ENCODE assay signal across 10 cellular contexts in genomic region chr12:6363010-6363329, GRCh38. TPM values are rescaled to one million over a fixed set of nuclear protein-coding genes. Genes with fewer than 3 reads are reported as not detected.
DNase-seq lines count a peak whose midpoint lies in the region; ATAC-seq and TF ChIP-seq lines count a peak whose summit lies in the region.
"Had no signal": no experiment of that assay in that cellular context is flagged by ENCODE, and none has a peak within 500 bp of the region (broad histone marks: within the 10 kb centered on the region; RNA-seq: fewer than 3 reads in every experiment).

No MANE protein-coding gene starts in this region.

- CTCF ChIA-PET in SK-N-SH (lab: Yijun Ruan, JAX), result interaction anchor here (1.1 kb wide), 1 partner anchor 324 kb away, joined by 3 read pairs; no protein-coding TSS in a partner anchor

- H2BK15ac ChIP-seq in H9 (ENCODE audit: low read depth, low read length), result no peak overlapping the region

- H4K20me1 ChIP-seq in SK-N-SH (ENCODE audit: insufficient read depth), result no peaks in the 10 kb centered on the region
- no peaks in the 10 kb centered on the region for H4K20me1 ChIP-seq in SU-DHL-6 (ENCODE audit: low read depth, low read length)
- H4K20me1 ChIP-seq in H9 (ENCODE audit: control insufficient read depth, insufficient read depth, insufficient read length), result no peaks in the 10 kb centered on the region

- H3K23ac ChIP-seq in H9 (ENCODE audit: insufficient read length, low read depth, low read length), result no peak overlapping the region

- H3K9me3 ChIP-seq in SK-N-SH (no peaks in the 10 kb centered on the region), SU-DHL-6 (ENCODE audit: insufficient read depth, low read length) (no peaks in the 10 kb centered on the region), H9 (ENCODE audit: control insufficient read depth, low read depth, low read length) (no peaks in the 10 kb centered on the region)
- H3K9me3 ChIP-seq: MG63 had no signal

- no peaks in the 10 kb centered on the region for H3K9me2 ChIP-seq in SK-N-SH
- H3K9me2 ChIP-seq in SU-DHL-6 (replicated peaks; ENCODE audit: insufficient read depth, low read length), result no peaks in the 10 kb centered on the region

- H3K18ac ChIP-seq in H9 (ENCODE audit: insufficient read length, low read depth, low read length), result no peak overlapping the region

- ATAC-seq in SK-N-SH treated with all-trans-retinoic acid at 6 μM for 48 hours, result no peak
- no peak for ATAC-seq in stimulated activated effector memory CD8-positive, alpha-beta T cell treated with anti-CD3 and anti-CD28 coated beads, Interleukin-12 subunit alpha, Interleukin-12 subunit beta, amount 100 ng/mL, for 72 hours

- H3K27me3 ChIP-seq in SK-N-SH (ENCODE audit: insufficient read depth) (no peaks in the 10 kb centered on the region), SU-DHL-6 (ENCODE audit: low read length) (no peaks in the 10 kb centered on the region), H9 (ENCODE audit: insufficient read depth, low read length) (no peaks in the 10 kb centered on the region)
- H3K27me3 ChIP-seq: MG63 had no signal

- no peak overlapping the region for H3K27ac ChIP-seq in SK-N-SH (ENCODE audit: low read depth in 2 of 2, low read length in 1 of 2)
- no peak overlapping the region for H3K27ac ChIP-seq in SU-DHL-6 (ENCODE audit: low read depth, low read length)
- H3K27ac ChIP-seq in H9 (ENCODE audit: insufficient read length, low read depth, low read length), result no peak overlapping the region

- no peaks in the 10 kb centered on the region for H3K79me2 ChIP-seq in SK-N-SH (ENCODE audit: insufficient read depth)
- H3K79me2 ChIP-seq in SU-DHL-6 (ENCODE audit: insufficient read depth, low read length), result no peaks in the 10 kb centered on the region
- peaks cover 2% of the 10 kb centered on the region; the same call in 1 of the 2 replicates for H3K79me2 ChIP-seq in H9 (ENCODE audit: insufficient read depth, low read length)

- no peak overlapping the region for H3K4ac ChIP-seq in H9 (ENCODE audit: low read depth, low read length)

- H3K4me3 ChIP-seq in SK-N-SH (ENCODE audit: low read depth in 2 of 2, low read length in 1 of 2) (no peak overlapping the region), SU-DHL-6 (ENCODE audit: insufficient read depth, low read length, poor library complexity, severe bottlenecking) (no peak overlapping the region)
- H3K4me3 ChIP-seq: MG63 had no signal

- H2BK12ac ChIP-seq in H9 (ENCODE audit: insufficient read length, low read depth, low read length), result no peak overlapping the region

- H3K79me1 ChIP-seq in H9 (ENCODE audit: insufficient read depth, low read depth, low read length, poor library complexity, severe bottlenecking), result no peaks in the 10 kb centered on the region

- TF ChIP-seq EP300 in SK-N-SH (IDR thresholded peaks at IDR 0.05; ENCODE audit: borderline replicate concordance in 1 of 2, low read depth in 1 of 2, low read length in 1 of 2), result no peak

- no peak overlapping the region for H4K8ac ChIP-seq in H9 (replicated peaks; ENCODE audit: insufficient read length, low read depth, low read length)

- H4K5ac ChIP-seq in H9 (ENCODE audit: insufficient read length, low read depth, low read length), result no peak overlapping the region

- H3K23me2 ChIP-seq in H9 (ENCODE audit: insufficient read length, low read depth, low read length, poor library complexity, severe bottlenecking), result peaks cover 4% of the 10 kb centered on the region

- H2AFZ ChIP-seq in SK-N-SH (ENCODE audit: low read depth), result peak overlapping the region; percentile 89; the same call in 1 of the 2 replicates
- H2AFZ ChIP-seq in SU-DHL-6 (ENCODE audit: low read depth, low read length, severe bottlenecking), result no peak overlapping the region
- no peak overlapping the region for H2AFZ ChIP-seq in H9 (ENCODE audit: low read length)

- no peak overlapping the region for H3K14ac ChIP-seq in H9 (ENCODE audit: insufficient read depth, low read length)

- H2BK120ac ChIP-seq in H9 (ENCODE audit: low read depth, low read length, poor library complexity, severe bottlenecking), result no peak overlapping the region

- no peak for TF ChIP-seq CTCF in SK-N-SH (IDR thresholded peaks at IDR 0.05)
- TF ChIP-seq CTCF in SU-DHL-6 (IDR thresholded peaks at IDR 0.05; ENCODE audit: insufficient read depth, low read length, poor library complexity, severe bottlenecking), result no peak
- no peak for TF ChIP-seq CTCF in H9 (conservative IDR thresholded peaks at IDR 0.05)

- no peak for DNase-seq in SK-N-SH
- no peak for DNase-seq in immature natural killer cell
- DNase-seq in stimulated activated effector memory CD8-positive, alpha-beta T cell treated with anti-CD3 and anti-CD28 coated beads, Interleukin-12 subunit alpha, Interleukin-12 subunit beta, amount 100 ng/mL, for 72 hours (ENCODE audit: low spot score in 2 of 2), result no peak
- no peak for DNase-seq in COLO668 (lab: John Stamatoyannopoulos, UW; ENCODE audit: unreplicated experiment)
- DNase-seq in pons (ENCODE audit: low spot score), result no peak
- DNase-seq in H9, result no peak
- DNase-seq: NCI-H510A treated with DMSO at 0.1 percent for 48 hours had no signal

- H3K4me3 Mint-ChIP-seq in immature natural killer cell (peak overlapping the region in 4 of 5 donors; percentile 14 to 85 (median 72)), H9 (no peak overlapping the region)
- H3K4me3 Mint-ChIP-seq in stimulated activated effector memory CD8-positive, alpha-beta T cell treated with anti-CD3 and anti-CD28 coated beads, Interleukin-12 subunit alpha, Interleukin-12 subunit beta, amount 100 ng/mL, for 72 hours, result peak overlapping the region; percentile 63

- H3K27ac Mint-ChIP-seq in immature natural killer cell (peak overlapping the region in 2 of 6 donors; percentile 65 to 87), H9 (no peak overlapping the region)
- no peak overlapping the region for H3K27ac Mint-ChIP-seq in stimulated activated effector memory CD8-positive, alpha-beta T cell treated with anti-CD3 and anti-CD28 coated beads, Interleukin-12 subunit alpha, Interleukin-12 subunit beta, amount 100 ng/mL, for 72 hours

- H3K36me3 ChIP-seq in SK-N-SH (replicated peaks in 1 of 2; ENCODE audit: control insufficient read depth in 1 of 2, insufficient read depth in 2 of 2, low read length in 1 of 2), result no peaks in the 10 kb centered on the region
- H3K36me3 ChIP-seq in SU-DHL-6 (ENCODE audit: low read length), result no peaks in the 10 kb centered on the region
- H3K36me3 ChIP-seq: MG63 had no signal

- POLR2A ChIA-PET in SK-N-SH (lab: Yijun Ruan, JAX), result no interaction called here

- H4K91ac ChIP-seq in H9 (ENCODE audit: insufficient read length, low read depth, low read length), result no peak overlapping the region

- no peak overlapping the region for H2BK20ac ChIP-seq in H9 (ENCODE audit: low read depth, low read length, poor library complexity, severe bottlenecking)

- no peaks in the 10 kb centered on the region for H3K9me3 Mint-ChIP-seq in immature natural killer cell
- H3K9me3 Mint-ChIP-seq in stimulated activated effector memory CD8-positive, alpha-beta T cell treated with anti-CD3 and anti-CD28 coated beads, Interleukin-12 subunit alpha, Interleukin-12 subunit beta, amount 100 ng/mL, for 72 hours, result no peaks in the 10 kb centered on the region
- H3K9me3 Mint-ChIP-seq in H9, result no peaks in the 10 kb centered on the region; a peak in 1 of 5 replicates

- H3K4me2 ChIP-seq in SK-N-SH, result no peak overlapping the region
- peak overlapping the region; percentile 45 for H3K4me2 ChIP-seq in SU-DHL-6 (ENCODE audit: low read depth, low read length, poor library complexity, severe bottlenecking)
- H3K4me2 ChIP-seq in H9 (ENCODE audit: insufficient read depth, insufficient read length, low read length), result no peak overlapping the region

- TF ChIP-seq RAD21 in SK-N-SH (IDR thresholded peaks at IDR 0.05; ENCODE audit: low read length), result no peak

- H3K36me3 Mint-ChIP-seq in immature natural killer cell (no peaks in the 10 kb centered on the region), H9 (ENCODE audit: insufficient read depth in 1 of 3, low read depth in 3 of 3) (peaks cover 24 to 68% (median 63%) of the 10 kb centered on the region in 3 experiments)
- H3K36me3 Mint-ChIP-seq in stimulated activated effector memory CD8-positive, alpha-beta T cell treated with anti-CD3 and anti-CD28 coated beads, Interleukin-12 subunit alpha, Interleukin-12 subunit beta, amount 100 ng/mL, for 72 hours, result no peaks in the 10 kb centered on the region

- 28% methylated on average over 4 of the region's 4 CpGs for WGBS in SK-N-SH (ENCODE audit: low lambda C conversion rate)
- WGBS in H9 (ENCODE audit: extremely low coverage, insufficient read length, low lambda C conversion rate), result no CpG with 5 or more reads among the region's 4 CpGs

- H2BK5ac ChIP-seq in H9 (ENCODE audit: insufficient read length, low read length), result no peak overlapping the region

- H3T11ph ChIP-seq in H9 (ENCODE audit: low read length), result no peak overlapping the region

- no peak overlapping the region for H3K56ac ChIP-seq in H9 (ENCODE audit: insufficient read length, low read depth, low read length)

- peaks cover 19 to 25% of the 10 kb centered on the region in 2 donors for H3K4me1 Mint-ChIP-seq in immature natural killer cell
- H3K4me1 Mint-ChIP-seq in stimulated activated effector memory CD8-positive, alpha-beta T cell treated with anti-CD3 and anti-CD28 coated beads, Interleukin-12 subunit alpha, Interleukin-12 subunit beta, amount 100 ng/mL, for 72 hours, result peaks cover 33% of the 10 kb centered on the region
- peaks cover 7 to 10% of the 10 kb centered on the region in 2 experiments for H3K4me1 Mint-ChIP-seq in H9

- H3K4me1 ChIP-seq in SK-N-SH (ENCODE audit: control insufficient read depth in 1 of 2, insufficient read depth in 2 of 2, low read depth in 1 of 2, low read length in 1 of 2) (peaks cover 0 to 7% of the 10 kb centered on the region in 2 experiments; a peak in 1 of 4 replicates), H9 (ENCODE audit: insufficient read depth, low read length) (no peaks in the 10 kb centered on the region)

- no peak overlapping the region for H3K9ac ChIP-seq in SK-N-SH
- no peak overlapping the region for H3K9ac ChIP-seq in SU-DHL-6 (ENCODE audit: low read length)
- no peak overlapping the region for H3K9ac ChIP-seq in H9 (ENCODE audit: extremely low read depth, insufficient read length, low read length)

- H3K27me3 Mint-ChIP-seq in immature natural killer cell (ENCODE audit: low read depth in 3 of 3) (peaks cover 0 to 4% (median 2%) of the 10 kb centered on the region in 3 donors), H9 (ENCODE audit: low read depth) (no peaks in the 10 kb centered on the region)

- H2AK5ac ChIP-seq in H9 (ENCODE audit: insufficient read length, low read length), result no peak overlapping the region

- H3F3A ChIP-seq in SK-N-SH (replicated peaks; ENCODE audit: insufficient read depth) (peaks cover 9% of the 10 kb centered on the region), SU-DHL-6 (ENCODE audit: insufficient read depth) (no peaks in the 10 kb centered on the region)

RNA-seq across cellular contexts. Expression of gene SCNN1A, which starts 12.4 kb away (rescaled TPM):
- polyA plus RNA-seq in SK-N-SH (2012; rRNA removed) (0.71 and 1.6 TPM in 2 replicates), immature natural killer cell (under 1 TPM in 2 of 3 donors, not detected in 1; 0.10 to 0.64 TPM)
- 0.97 and 0.98 TPM in 2 replicates for polyA plus RNA-seq in SK-N-SH (2012; cell fraction: cytosol; rRNA removed)
- 1.2 and 1.6 TPM in 2 replicates for polyA plus RNA-seq in SK-N-SH (2012; cell fraction: nucleus; rRNA removed)
- 104 and 111 TPM in 2 replicates for total RNA-seq in H9 (2021)

RNA-seq across cellular contexts. Expression of gene LTBR, which starts 21.0 kb away (rescaled TPM):
- polyA plus RNA-seq in SK-N-SH (2012; rRNA removed), result 0.10 and 0.12 TPM in 2 replicates
- polyA plus RNA-seq in SK-N-SH (2012; cell fraction: cytosol; rRNA removed), result 0.03 and 0.06 TPM in 2 replicates
- 0.32 and 0.73 TPM in 2 replicates for polyA plus RNA-seq in SK-N-SH (2012; cell fraction: nucleus; rRNA removed)
- polyA plus RNA-seq in immature natural killer cell, result 1 to 10 TPM; 1.2 to 3.6 (median 2.8) TPM
- 3.4 and 4.8 TPM in 2 replicates for total RNA-seq in H9 (2021)

RNA-seq across cellular contexts. Expression of gene TNFRSF1A, which starts 21.1 kb away (rescaled TPM):
- 68.3 and 92.9 TPM in 2 replicates for polyA plus RNA-seq in SK-N-SH (2012; rRNA removed)
- 86.7 and 93.2 TPM in 2 replicates for polyA plus RNA-seq in SK-N-SH (2012; cell fraction: cytosol; rRNA removed)
- polyA plus RNA-seq in SK-N-SH (2012; cell fraction: nucleus; rRNA removed), result 72.6 and 75.2 TPM in 2 replicates
- 10 to 100 TPM; 37.7 to 89.0 (median 67.0) TPM for polyA plus RNA-seq in immature natural killer cell
- 55.9 and 59.9 TPM in 2 replicates for total RNA-seq in H9 (2021)

RNA-seq across cellular contexts. Expression of gene PLEKHG6, which starts 52.5 kb away (rescaled TPM):
- 0.15 and 0.20 TPM in 2 replicates for polyA plus RNA-seq in SK-N-SH (2012; rRNA removed)
- polyA plus RNA-seq in SK-N-SH (2012; cell fraction: cytosol; rRNA removed), result 0.10 and 0.13 TPM in 2 replicates
- polyA plus RNA-seq in SK-N-SH (2012; cell fraction: nucleus; rRNA removed), result 0.27 and 0.68 TPM in 2 replicates
- under 1 TPM in 2 of 3 donors, not detected in 1; 0.19 to 0.61 TPM for polyA plus RNA-seq in immature natural killer cell
- 17.7 and 20.0 TPM in 2 replicates for total RNA-seq in H9 (2021)

Comparison
In these comparisons a context has a peak if more than half of its experiments do, and no peak if none do; other contexts are left out.
1. H3K4me3 Mint-ChIP-seq: peak in immature natural killer cell (4 of 5) and stimulated activated effector memory CD8-positive, alpha-beta T cell treated with anti-CD3 and anti-CD28 coated beads, Interleukin-12 subunit alpha, Interleukin-12 subunit beta, amount 100 ng/mL, for 72 hours (single experiment); none in H9 (0 of 2).